Comparison of ENCODE assay signal across 9 cellular contexts in genomic region chr1:201488817-201489581, GRCh38. TPM values are rescaled to one million over a fixed set of nuclear protein-coding genes. Genes with fewer than 3 reads are reported as not detected.
DNase-seq lines count a peak whose midpoint lies in the region; ATAC-seq and TF ChIP-seq lines count a peak whose summit lies in the region.
"Had no signal": no experiment of that assay in that cellular context is flagged by ENCODE, and none has a peak within 500 bp of the region (broad histone marks: within the 10 kb centered on the region; RNA-seq: fewer than 3 reads in every experiment).

No MANE protein-coding gene starts in this region.

- H4K91ac ChIP-seq in trophoblast cell (ENCODE audit: low read depth, low read length) = no peak overlapping the region

- H3K27ac Mint-ChIP-seq in Calu3 (ENCODE audit: unreplicated experiment) (peak overlapping the region; percentile 0), T-helper 17 cell (no peak overlapping the region)
- H3K27ac Mint-ChIP-seq: activated B cell treated with CpG ODN at 0.5 μM for 24 hours had no signal

- no peak overlapping the region for H2AK5ac ChIP-seq in trophoblast cell (ENCODE audit: low read length)

- H4K8ac ChIP-seq in trophoblast cell (ENCODE audit: low read depth, low read length) = peak overlapping the region; percentile 2

- H3K9me3 Mint-ChIP-seq in Calu3 (ENCODE audit: low read depth, unreplicated experiment) = no peaks in the 10 kb centered on the region
- H3K9me3 Mint-ChIP-seq: activated B cell treated with CpG ODN at 0.5 μM for 24 hours had no signal

- WGBS in trophoblast cell (ENCODE audit: extremely low coverage, insufficient coverage, insufficient read length) = no CpG with 5 or more reads among the region's 12 CpGs

- intact Hi-C loops in Calu3 (cut with micrococcal nuclease; ENCODE audit: unreplicated experiment) = no loop called here

- no peak overlapping the region for H4K12ac ChIP-seq in trophoblast cell (ENCODE audit: low read depth, low read length)

- no peak overlapping the region for H2AFZ ChIP-seq in trophoblast cell (ENCODE audit: insufficient read depth, low read length, poor library complexity)

- H2BK5ac ChIP-seq in trophoblast cell (ENCODE audit: low read depth, low read length, poor library complexity) = no peak overlapping the region

- H2BK12ac ChIP-seq in trophoblast cell (ENCODE audit: low read length) = no peak overlapping the region

- H3K9me3 ChIP-seq in T-helper 17 cell (ENCODE audit: control insufficient read depth, low read length, poor library complexity, severe bottlenecking) = no peaks in the 10 kb centered on the region
- peaks cover 6% of the 10 kb centered on the region for H3K9me3 ChIP-seq in trophoblast cell (ENCODE audit: insufficient read depth, low read depth, low read length)
- H3K9me3 ChIP-seq in BE2C = no peaks in the 10 kb centered on the region

- H3K23ac ChIP-seq in trophoblast cell (ENCODE audit: low read length) = no peak overlapping the region

- H3K79me2 ChIP-seq in trophoblast cell (ENCODE audit: control insufficient read depth, insufficient read depth, low read length, poor library complexity) = no peaks in the 10 kb centered on the region

- TF ChIP-seq CTCF in Calu3 (IDR thresholded peaks at IDR 0.05; ENCODE audit: unreplicated experiment) (no peak), fibroblast of pulmonary artery (IDR thresholded peaks at IDR 0.05; ENCODE audit: low read length, missing control alignments) (no peak), BE2C (IDR thresholded peaks at IDR 0.05; ENCODE audit: low read depth, low read length) (no peak)

- H3K4me3 ChIP-seq in fibroblast of pulmonary artery (replicated peaks; ENCODE audit: low read depth, low read length) (no peak overlapping the region), trophoblast cell (ENCODE audit: low read depth, low read length) (no peak overlapping the region), BE2C (ENCODE audit: low read depth, low read length) (no peak overlapping the region)

- H3K18ac ChIP-seq in trophoblast cell (ENCODE audit: low read length) = peak overlapping the region; percentile 60

- no peaks in the 10 kb centered on the region for H3K27me3 Mint-ChIP-seq in Calu3 (ENCODE audit: unreplicated experiment)
- no peaks in the 10 kb centered on the region for H3K27me3 Mint-ChIP-seq in T-helper 17 cell
- H3K27me3 Mint-ChIP-seq: activated B cell treated with CpG ODN at 0.5 μM for 24 hours had no signal

- no TSS peak for BruUV-seq in Calu3 (replicated peaks; lab: Mats Ljungman, UMichigan)

- peak; percentile 32 for ATAC-seq in T-helper 17 cell

- H3K9ac ChIP-seq in trophoblast cell (ENCODE audit: low read length) = no peak overlapping the region

- DNase-seq in Calu3 (peak; percentile 61), T-helper 17 cell (no peak), fibroblast of pulmonary artery (ENCODE audit: low read depth) (peak; percentile 95), trophoblast cell (no peak), D341Med (ENCODE audit: low spot score) (no peak), SIG-M5 treated with dmso at 0.1 percent for 504 hours (lab: John Stamatoyannopoulos, UW; ENCODE audit: unreplicated experiment) (no peak), SKM-1 (lab: John Stamatoyannopoulos, UW; ENCODE audit: unreplicated experiment) (no peak), BE2C (no peak)
- DNase-seq: activated B cell treated with CpG ODN at 0.5 μM for 24 hours had no signal

- peaks cover 20 to 21% of the 10 kb centered on the region in 2 experiments for H3K4me1 ChIP-seq in trophoblast cell (ENCODE audit: control insufficient read depth in 1 of 2, insufficient read depth in 2 of 2, low read length in 2 of 2)
- H3K4me1 ChIP-seq in BE2C = no peaks in the 10 kb centered on the region; the same call in 1 of the 2 replicates

- no peaks in the 10 kb centered on the region for H3K27me3 ChIP-seq in trophoblast cell (ENCODE audit: insufficient read depth, low read length)
- H3K27me3 ChIP-seq in BE2C = no peaks in the 10 kb centered on the region

- H3K36me3 ChIP-seq in trophoblast cell (ENCODE audit: control insufficient read depth in 1 of 2, insufficient read depth in 2 of 2, low read length in 2 of 2) (peaks cover 61 to 84% of the 10 kb centered on the region in 2 experiments), BE2C (no peaks in the 10 kb centered on the region)

- no peak overlapping the region for H3K14ac ChIP-seq in trophoblast cell (ENCODE audit: low read length)

- peaks cover 18% of the 10 kb centered on the region for H3K79me1 ChIP-seq in trophoblast cell (ENCODE audit: low read length)

- no peak overlapping the region for H3K4me2 ChIP-seq in trophoblast cell (ENCODE audit: low read length)

- H3K36me3 Mint-ChIP-seq in Calu3 (ENCODE audit: insufficient read depth, unreplicated experiment) = peaks cover 5% of the 10 kb centered on the region
- H3K36me3 Mint-ChIP-seq in T-helper 17 cell (ENCODE audit: low read depth) = peaks cover 4% of the 10 kb centered on the region

- H3K27ac ChIP-seq in trophoblast cell (ENCODE audit: low read depth, low read length) = no peak overlapping the region

- H2BK120ac ChIP-seq in trophoblast cell (ENCODE audit: insufficient read depth, low read length, poor library complexity) = no peak overlapping the region

- H3K4ac ChIP-seq in trophoblast cell (ENCODE audit: low read depth, low read length) = no peak overlapping the region

- CTCF ChIA-PET in Calu3 (lab: Charles Lee) = interaction anchor here (1.2 to 2.3 kb wide), 2 partner anchors 14 to 24 kb away, joined by 5 to 11 read pairs; no protein-coding TSS in a partner anchor

- H3K4me1 Mint-ChIP-seq in Calu3 (ENCODE audit: low read depth, unreplicated experiment) = no peaks in the 10 kb centered on the region
- peaks cover 8% of the 10 kb centered on the region for H3K4me1 Mint-ChIP-seq in T-helper 17 cell

- H3K4me3 Mint-ChIP-seq in Calu3 (ENCODE audit: low read depth, unreplicated experiment) = no peak overlapping the region
- no peak overlapping the region for H3K4me3 Mint-ChIP-seq in T-helper 17 cell
- H3K4me3 Mint-ChIP-seq: activated B cell treated with CpG ODN at 0.5 μM for 24 hours had no signal

RNA-seq across cellular contexts. Expression of gene CSRP1, which starts 17.9 kb away (rescaled TPM):
- total RNA-seq in Calu3 (2022) (69.9 and 73.5 TPM in 2 replicates), T-helper 17 cell (10 to 100 TPM; 37.2 to 51.7 TPM)
- 326 and 348 TPM in 2 replicates for polyA plus RNA-seq in trophoblast cell (2013)
- polyA plus RNA-seq in BE2C (2012; ENCODE audit: insufficient read depth, insufficient read length, low read depth) = 78.3 TPM

RNA-seq across cellular contexts. Expression of gene PHLDA3, which starts 20.0 kb away (rescaled TPM):
- total RNA-seq in Calu3 (2022) (31.1 and 36.7 TPM in 2 replicates), T-helper 17 cell (1 to 10 TPM; 1.6 to 2.7 TPM)
- 49.4 and 51.1 TPM in 2 replicates for polyA plus RNA-seq in trophoblast cell (2013)
- 0.97 TPM for polyA plus RNA-seq in BE2C (2012; ENCODE audit: insufficient read depth, insufficient read length, low read depth)

RNA-seq across cellular contexts. Expression of gene NAV1, which starts 49.9 kb away (rescaled TPM):
- total RNA-seq in Calu3 (2022) = 13.1 and 24.8 TPM in 2 replicates
- total RNA-seq in T-helper 17 cell = 1 to 10 TPM; 3.8 to 3.9 TPM
- polyA plus RNA-seq in trophoblast cell (2013) = 38.9 and 40.5 TPM in 2 replicates
- 41.3 TPM for polyA plus RNA-seq in BE2C (2012; ENCODE audit: insufficient read depth, insufficient read length, low read depth)

Comparison
In these comparisons a context has a peak if more than half of its experiments do, and no peak if none do; other contexts are left out.
1. DNase-seq: peak in Calu3 (single experiment) and fibroblast of pulmonary artery (single experiment); none in T-helper 17 cell (0 of 3), trophoblast cell (0 of 2), D341Med (single experiment), SIG-M5 treated with dmso at 0.1 percent for 504 hours (single experiment), SKM-1 (single experiment) and BE2C (single experiment).